1 cellular context compared by ENCODE assay signal in the genomic region with DNA sequence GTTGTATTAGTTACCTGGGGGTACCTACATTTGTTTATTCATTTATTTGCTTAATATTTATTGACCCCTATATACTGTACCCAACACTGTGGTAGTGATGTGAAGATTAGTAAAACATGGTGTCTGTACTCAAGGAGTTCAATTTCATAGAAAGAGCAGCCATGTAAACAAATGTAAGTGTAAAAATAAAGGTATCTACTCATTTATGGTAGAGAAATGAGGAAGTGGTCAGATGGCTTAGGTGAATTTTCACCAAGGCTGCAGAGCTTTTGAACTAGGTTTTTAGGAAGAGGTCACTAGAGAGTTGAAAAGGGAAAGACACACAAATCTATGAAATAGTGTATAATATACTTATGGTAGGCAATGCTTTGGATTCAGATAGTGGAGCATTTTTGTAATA.
TF ChIP-seq lines count a peak whose summit lies in the region.

No MANE protein-coding gene starts in this region.

TF ChIP-seq in WTC11, 78 proteins besides CTCF, POLR2A, EP300 and RAD21 (continued from another document):
- TF ChIP-seq, protein P1, sequence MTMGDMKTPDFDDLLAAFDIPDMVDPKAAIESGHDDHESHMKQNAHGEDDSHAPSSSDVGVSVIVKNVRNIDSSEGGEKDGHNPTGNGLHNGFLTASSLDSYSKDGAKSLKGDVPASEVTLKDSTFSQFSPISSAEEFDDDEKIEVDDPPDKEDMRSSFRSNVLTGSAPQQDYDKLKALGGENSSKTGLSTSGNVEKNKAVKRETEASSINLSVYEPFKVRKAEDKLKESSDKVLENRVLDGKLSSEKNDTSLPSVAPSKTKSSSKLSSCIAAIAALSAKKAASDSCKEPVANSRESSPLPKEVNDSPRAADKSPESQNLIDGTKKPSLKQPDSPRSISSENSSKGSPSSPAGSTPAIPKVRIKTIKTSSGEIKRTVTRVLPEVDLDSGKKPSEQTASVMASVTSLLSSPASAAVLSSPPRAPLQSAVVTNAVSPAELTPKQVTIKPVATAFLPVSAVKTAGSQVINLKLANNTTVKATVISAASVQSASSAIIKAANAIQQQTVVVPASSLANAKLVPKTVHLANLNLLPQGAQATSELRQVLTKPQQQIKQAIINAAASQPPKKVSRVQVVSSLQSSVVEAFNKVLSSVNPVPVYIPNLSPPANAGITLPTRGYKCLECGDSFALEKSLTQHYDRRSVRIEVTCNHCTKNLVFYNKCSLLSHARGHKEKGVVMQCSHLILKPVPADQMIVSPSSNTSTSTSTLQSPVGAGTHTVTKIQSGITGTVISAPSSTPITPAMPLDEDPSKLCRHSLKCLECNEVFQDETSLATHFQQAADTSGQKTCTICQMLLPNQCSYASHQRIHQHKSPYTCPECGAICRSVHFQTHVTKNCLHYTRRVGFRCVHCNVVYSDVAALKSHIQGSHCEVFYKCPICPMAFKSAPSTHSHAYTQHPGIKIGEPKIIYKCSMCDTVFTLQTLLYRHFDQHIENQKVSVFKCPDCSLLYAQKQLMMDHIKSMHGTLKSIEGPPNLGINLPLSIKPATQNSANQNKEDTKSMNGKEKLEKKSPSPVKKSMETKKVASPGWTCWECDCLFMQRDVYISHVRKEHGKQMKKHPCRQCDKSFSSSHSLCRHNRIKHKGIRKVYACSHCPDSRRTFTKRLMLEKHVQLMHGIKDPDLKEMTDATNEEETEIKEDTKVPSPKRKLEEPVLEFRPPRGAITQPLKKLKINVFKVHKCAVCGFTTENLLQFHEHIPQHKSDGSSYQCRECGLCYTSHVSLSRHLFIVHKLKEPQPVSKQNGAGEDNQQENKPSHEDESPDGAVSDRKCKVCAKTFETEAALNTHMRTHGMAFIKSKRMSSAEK (CRISPR knock-in tag; IDR thresholded peaks at IDR 0.05; ENCODE audit: borderline replicate concordance) = no peak
- TF ChIP-seq, protein P2, sequence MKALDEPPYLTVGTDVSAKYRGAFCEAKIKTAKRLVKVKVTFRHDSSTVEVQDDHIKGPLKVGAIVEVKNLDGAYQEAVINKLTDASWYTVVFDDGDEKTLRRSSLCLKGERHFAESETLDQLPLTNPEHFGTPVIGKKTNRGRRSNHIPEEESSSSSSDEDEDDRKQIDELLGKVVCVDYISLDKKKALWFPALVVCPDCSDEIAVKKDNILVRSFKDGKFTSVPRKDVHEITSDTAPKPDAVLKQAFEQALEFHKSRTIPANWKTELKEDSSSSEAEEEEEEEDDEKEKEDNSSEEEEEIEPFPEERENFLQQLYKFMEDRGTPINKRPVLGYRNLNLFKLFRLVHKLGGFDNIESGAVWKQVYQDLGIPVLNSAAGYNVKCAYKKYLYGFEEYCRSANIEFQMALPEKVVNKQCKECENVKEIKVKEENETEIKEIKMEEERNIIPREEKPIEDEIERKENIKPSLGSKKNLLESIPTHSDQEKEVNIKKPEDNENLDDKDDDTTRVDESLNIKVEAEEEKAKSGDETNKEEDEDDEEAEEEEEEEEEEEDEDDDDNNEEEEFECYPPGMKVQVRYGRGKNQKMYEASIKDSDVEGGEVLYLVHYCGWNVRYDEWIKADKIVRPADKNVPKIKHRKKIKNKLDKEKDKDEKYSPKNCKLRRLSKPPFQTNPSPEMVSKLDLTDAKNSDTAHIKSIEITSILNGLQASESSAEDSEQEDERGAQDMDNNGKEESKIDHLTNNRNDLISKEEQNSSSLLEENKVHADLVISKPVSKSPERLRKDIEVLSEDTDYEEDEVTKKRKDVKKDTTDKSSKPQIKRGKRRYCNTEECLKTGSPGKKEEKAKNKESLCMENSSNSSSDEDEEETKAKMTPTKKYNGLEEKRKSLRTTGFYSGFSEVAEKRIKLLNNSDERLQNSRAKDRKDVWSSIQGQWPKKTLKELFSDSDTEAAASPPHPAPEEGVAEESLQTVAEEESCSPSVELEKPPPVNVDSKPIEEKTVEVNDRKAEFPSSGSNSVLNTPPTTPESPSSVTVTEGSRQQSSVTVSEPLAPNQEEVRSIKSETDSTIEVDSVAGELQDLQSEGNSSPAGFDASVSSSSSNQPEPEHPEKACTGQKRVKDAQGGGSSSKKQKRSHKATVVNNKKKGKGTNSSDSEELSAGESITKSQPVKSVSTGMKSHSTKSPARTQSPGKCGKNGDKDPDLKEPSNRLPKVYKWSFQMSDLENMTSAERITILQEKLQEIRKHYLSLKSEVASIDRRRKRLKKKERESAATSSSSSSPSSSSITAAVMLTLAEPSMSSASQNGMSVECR (CRISPR knock-in tag; IDR thresholded peaks at IDR 0.05; ENCODE audit: borderline replicate concordance) = no peak
- TF ChIP-seq TP53 (CRISPR knock-in tag; IDR thresholded peaks at IDR 0.05) (no peak), TCF7 (CRISPR knock-in tag; IDR thresholded peaks at IDR 0.05; ENCODE audit: low read depth) (no peak), CREM (CRISPR knock-in tag; IDR thresholded peaks at IDR 0.05) (no peak), FOXP1 (CRISPR knock-in tag; IDR thresholded peaks at IDR 0.05; ENCODE audit: borderline replicate concordance) (no peak), JAZF1 (CRISPR knock-in tag; IDR thresholded peaks at IDR 0.05) (no peak), ZNF138 (CRISPR knock-in tag; conservative IDR thresholded peaks at IDR 0.05) (no peak), RORB (CRISPR knock-in tag; IDR thresholded peaks at IDR 0.05) (no peak)
- TF ChIP-seq, protein P3, sequence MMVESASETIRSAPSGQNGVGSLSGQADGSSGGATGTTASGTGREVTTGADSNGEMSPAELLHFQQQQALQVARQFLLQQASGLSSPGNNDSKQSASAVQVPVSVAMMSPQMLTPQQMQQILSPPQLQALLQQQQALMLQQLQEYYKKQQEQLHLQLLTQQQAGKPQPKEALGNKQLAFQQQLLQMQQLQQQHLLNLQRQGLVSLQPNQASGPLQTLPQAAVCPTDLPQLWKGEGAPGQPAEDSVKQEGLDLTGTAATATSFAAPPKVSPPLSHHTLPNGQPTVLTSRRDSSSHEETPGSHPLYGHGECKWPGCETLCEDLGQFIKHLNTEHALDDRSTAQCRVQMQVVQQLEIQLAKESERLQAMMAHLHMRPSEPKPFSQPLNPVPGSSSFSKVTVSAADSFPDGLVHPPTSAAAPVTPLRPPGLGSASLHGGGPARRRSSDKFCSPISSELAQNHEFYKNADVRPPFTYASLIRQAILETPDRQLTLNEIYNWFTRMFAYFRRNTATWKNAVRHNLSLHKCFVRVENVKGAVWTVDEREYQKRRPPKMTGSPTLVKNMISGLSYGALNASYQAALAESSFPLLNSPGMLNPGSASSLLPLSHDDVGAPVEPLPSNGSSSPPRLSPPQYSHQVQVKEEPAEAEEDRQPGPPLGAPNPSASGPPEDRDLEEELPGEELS (CRISPR knock-in tag; IDR thresholded peaks at IDR 0.05) = no peak
- TF ChIP-seq, protein P4, sequence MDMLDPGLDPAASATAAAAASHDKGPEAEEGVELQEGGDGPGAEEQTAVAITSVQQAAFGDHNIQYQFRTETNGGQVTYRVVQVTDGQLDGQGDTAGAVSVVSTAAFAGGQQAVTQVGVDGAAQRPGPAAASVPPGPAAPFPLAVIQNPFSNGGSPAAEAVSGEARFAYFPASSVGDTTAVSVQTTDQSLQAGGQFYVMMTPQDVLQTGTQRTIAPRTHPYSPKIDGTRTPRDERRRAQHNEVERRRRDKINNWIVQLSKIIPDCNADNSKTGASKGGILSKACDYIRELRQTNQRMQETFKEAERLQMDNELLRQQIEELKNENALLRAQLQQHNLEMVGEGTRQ (CRISPR knock-in tag; IDR thresholded peaks at IDR 0.05) = no peak
- TF ChIP-seq, protein P5, sequence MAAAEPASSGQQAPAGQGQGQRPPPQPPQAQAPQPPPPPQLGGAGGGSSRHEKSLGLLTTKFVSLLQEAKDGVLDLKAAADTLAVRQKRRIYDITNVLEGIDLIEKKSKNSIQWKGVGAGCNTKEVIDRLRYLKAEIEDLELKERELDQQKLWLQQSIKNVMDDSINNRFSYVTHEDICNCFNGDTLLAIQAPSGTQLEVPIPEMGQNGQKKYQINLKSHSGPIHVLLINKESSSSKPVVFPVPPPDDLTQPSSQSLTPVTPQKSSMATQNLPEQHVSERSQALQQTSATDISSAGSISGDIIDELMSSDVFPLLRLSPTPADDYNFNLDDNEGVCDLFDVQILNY (CRISPR knock-in tag; IDR thresholded peaks at IDR 0.05) = no peak
